Comparison of ENCODE assay signal across 1 cellular context in genomic region chr17:7992924-7993323, GRCh38.
TF ChIP-seq lines count a peak whose summit lies in the region.

No MANE protein-coding gene starts in this region.

TF ChIP-seq in HCT116, 20 proteins besides CTCF, POLR2A, EP300 and RAD21 (continued from another document):
- TF ChIP-seq REST (IDR thresholded peaks at IDR 0.05; ENCODE audit: low read depth): no peak
- TF ChIP-seq CBX3 (IDR thresholded peaks at IDR 0.05; ENCODE audit: low read depth): no peak
- TF ChIP-seq FOSL1 (IDR thresholded peaks at IDR 0.05; ENCODE audit: low read depth): no peak
- no peak for TF ChIP-seq ATF3 (IDR thresholded peaks at IDR 0.05)
- TF ChIP-seq EZH2 (IDR thresholded peaks at IDR 0.05): no peak
